Comparison of ENCODE assay signal across 1 cellular context in genomic region chr17:39623356-39623950, GRCh38.
TF ChIP-seq lines count a peak whose summit lies in the region.

No MANE protein-coding gene starts in this region.

TF ChIP-seq in HEK293, 187 proteins besides CTCF, POLR2A, EP300 and RAD21:
- TF ChIP-seq HIC1 (tag by site-specific recombination; IDR thresholded peaks at IDR 0.05) (peak; percentile 97), SP2 (tag by site-specific recombination; IDR thresholded peaks at IDR 0.05) (no peak), ZNF645 (tag by site-specific recombination; IDR thresholded peaks at IDR 0.05) (no peak), ZNF2 (tag by site-specific recombination; IDR thresholded peaks at IDR 0.05) (peak; percentile 76), ZNF600 (tag by site-specific recombination; IDR thresholded peaks at IDR 0.05) (peak; percentile 85), ZNF114 (tag by site-specific recombination; IDR thresholded peaks at IDR 0.05) (no peak), ZNF433 (tag by site-specific recombination; IDR thresholded peaks at IDR 0.05; ENCODE audit: low read depth) (no peak), ZNF585B (tag by site-specific recombination; IDR thresholded peaks at IDR 0.05) (no peak), BCL11B (tag by site-specific recombination; IDR thresholded peaks at IDR 0.05; ENCODE audit: low read depth) (0 out of 2 replicates have a peak, but pooled peaks have one; percentile 18), ZNF654 (tag by site-specific recombination; IDR thresholded peaks at IDR 0.05; ENCODE audit: low read depth) (peak; percentile 77), ZBTB11 (tag by site-specific recombination; conservative IDR thresholded peaks at IDR 0.05; ENCODE audit: low read depth) (peak; percentile 81), ZNF335 (tag by site-specific recombination; conservative IDR thresholded peaks at IDR 0.05) (0 out of 2 replicates have a peak, but pooled peaks have one; percentile 5)
